Comparison of ENCODE assay signal across 1 cellular context in genomic region chr7:80187727-80188126, GRCh38.
TF ChIP-seq lines count a peak whose summit lies in the region.

No MANE protein-coding gene starts in this region.

TF ChIP-seq in GM23338, 12 proteins besides CTCF, POLR2A, EP300 and RAD21 (continued from another document):
- TF ChIP-seq ZNF462 (CRISPR knock-in tag; IDR thresholded peaks at IDR 0.05) (no peak), ETS1 (IDR thresholded peaks at IDR 0.05) (no peak), EZH2 (IDR thresholded peaks at IDR 0.05; ENCODE audit: low read depth, unreplicated experiment) (no peak), ZNF114 (CRISPR knock-in tag; IDR thresholded peaks at IDR 0.05) (no peak), JUNB (IDR thresholded peaks at IDR 0.05; ENCODE audit: unreplicated experiment) (no peak)
